ENCODE assay signal across 17 cellular contexts in genomic region chr3:64049832-64050231, GRCh38.
"Had no signal": no experiment of that assay in that cellular context is flagged by ENCODE, and none has a peak within 500 bp of the region (broad histone marks: within the 10 kb centered on the region; RNA-seq: fewer than 3 reads in every experiment).

No MANE protein-coding gene starts in this region.

- H3K27me3 ChIP-seq: foreskin keratinocyte, right atrium auricular region, transverse colon, vagina had no signal

- H3K27ac Mint-ChIP-seq: activated CD4-positive, alpha-beta T cell treated with anti-CD3 and anti-CD28 coated beads for 36 hours; activated naive CD8-positive, alpha-beta T cell treated with anti-CD3 and anti-CD28 coated beads for 36 hours; activated T-helper 1 cell treated with anti-CD3 and anti-CD28 coated beads, Interleukin-12 subunit alpha, Interleukin-12 subunit beta, Interleukin-2, Interleukin-4 antibody, amounts not matched to agents 30 ng/mL and 10 ng/mL and 1 ng/mL, durations not matched to agents 14 hours and 24 hours and 36 hours; stimulated activated naive CD8-positive, alpha-beta T cell treated with anti-CD3 and anti-CD28 coated beads, Interleukin-15, Interleukin-2, amounts not matched to agents 100 ng/mL and 50 ng/mL, for 24 hours; T-helper 2 cell treated with Interferon-gamma antibody and Interleukin-4, amounts not matched to agents 5 μg/mL and 100 μg/mL, for 36 hours had no signal

- H3K9me3 ChIP-seq: left ventricle myocardium inferior, prostate gland, right atrium auricular region, transverse colon, vagina had no signal

- H3K4me3 ChIP-seq: dorsolateral prefrontal cortex, left ventricle myocardium inferior, prostate gland, right atrium auricular region, transverse colon, vagina had no signal

- H3K36me3 Mint-ChIP-seq: activated naive CD8-positive, alpha-beta T cell treated with anti-CD3 and anti-CD28 coated beads for 36 hours had no signal

- H3K4me1 ChIP-seq: prostate gland, right atrium auricular region, vagina had no signal

- H3K9me3 Mint-ChIP-seq: activated naive CD8-positive, alpha-beta T cell treated with anti-CD3 and anti-CD28 coated beads for 36 hours; activated T-helper 1 cell treated with anti-CD3 and anti-CD28 coated beads, Interleukin-12 subunit alpha, Interleukin-12 subunit beta, Interleukin-2, Interleukin-4 antibody, amounts not matched to agents 30 ng/mL and 10 ng/mL and 1 ng/mL, durations not matched to agents 14 hours and 24 hours and 36 hours; stimulated activated naive CD8-positive, alpha-beta T cell treated with anti-CD3 and anti-CD28 coated beads, Interleukin-15, Interleukin-2, amounts not matched to agents 100 ng/mL and 50 ng/mL, for 24 hours; T-helper 2 cell treated with Interferon-gamma antibody and Interleukin-4, amounts not matched to agents 5 μg/mL and 100 μg/mL, for 36 hours had no signal

- H3K27ac ChIP-seq: dorsolateral prefrontal cortex, foreskin keratinocyte, left ventricle myocardium inferior, prostate gland, right atrium auricular region, transverse colon, vagina had no signal

- DNase-seq: activated naive CD4-positive, alpha-beta T cell; activated naive CD8-positive, alpha-beta T cell treated with anti-CD3 and anti-CD28 coated beads for 36 hours; amniotic stem cell; caudate nucleus; dorsolateral prefrontal cortex; hippocampal formation; left ventricle myocardium inferior; stimulated activated CD4-positive, alpha-beta T cell treated with anti-CD3 and anti-CD28 coated beads, Interleukin-2, amount 100 ng/mL, for 48 hours; transverse colon had no signal

- H3K36me3 ChIP-seq: left ventricle myocardium inferior, prostate gland, right atrium auricular region, transverse colon, vagina had no signal

- H3K4me3 Mint-ChIP-seq: activated CD4-positive, alpha-beta T cell treated with anti-CD3 and anti-CD28 coated beads for 36 hours; activated naive CD8-positive, alpha-beta T cell treated with anti-CD3 and anti-CD28 coated beads for 36 hours; activated T-helper 1 cell treated with anti-CD3 and anti-CD28 coated beads, Interleukin-12 subunit alpha, Interleukin-12 subunit beta, Interleukin-2, Interleukin-4 antibody, amounts not matched to agents 30 ng/mL and 10 ng/mL and 1 ng/mL, durations not matched to agents 14 hours and 24 hours and 36 hours; stimulated activated naive CD8-positive, alpha-beta T cell treated with anti-CD3 and anti-CD28 coated beads, Interleukin-15, Interleukin-2, amounts not matched to agents 100 ng/mL and 50 ng/mL, for 24 hours; T-helper 2 cell treated with Interferon-gamma antibody and Interleukin-4, amounts not matched to agents 5 μg/mL and 100 μg/mL, for 36 hours had no signal
